In genomic region chrX:79336869-79337815, GRCh38 we compare ENCODE assay signal across 15 cellular contexts. TPM values are rescaled to one million over a fixed set of nuclear protein-coding genes. Genes with fewer than 3 reads are reported as not detected.
DNase-seq lines count a peak whose midpoint lies in the region; ATAC-seq and TF ChIP-seq lines count a peak whose summit lies in the region.
"Had no signal": no experiment of that assay in that cellular context is flagged by ENCODE, and none has a peak within 500 bp of the region (broad histone marks: within the 10 kb centered on the region; RNA-seq: fewer than 3 reads in every experiment).

No MANE protein-coding gene starts in this region.

- CTCF ChIA-PET in activated CD4-positive, alpha-beta T cell treated with anti-CD3 and anti-CD28 coated beads, Interleukin-2, amount 10 ng/mL, durations not matched to agents 7 days and 5 days (lab: Charles Lee) = no interaction called here

- DNase-seq in activated CD4-positive, alpha-beta T cell treated with anti-CD3 and anti-CD28 coated beads, Interleukin-2, amount 10 ng/mL, durations not matched to agents 7 days and 5 days = no peak
- DNase-seq in activated CD4-positive, alpha-beta T cell treated with anti-CD3 and anti-CD28 coated beads, Interleukin-2, amount 50 U/mL, for 1 hour = no peak
- DNase-seq in activated T-helper 2 cell treated with anti-CD3 and anti-CD28 coated beads, Interferon-gamma antibody, Interleukin-2, Interleukin-4, amounts not matched to agents 10 μg/mL and 5 μg/mL and 100 μg/mL, durations not matched to agents 14 hours and 24 hours and 36 hours (ENCODE audit: low spot score) = no peak
- peak in 2 of 10 donors; percentile 23 to 40 for DNase-seq in naive thymus-derived CD8-positive, alpha-beta T cell
- no peak for DNase-seq in NCI-H146 (lab: John Stamatoyannopoulos, UW)
- no peak for DNase-seq in glutamatergic neuron
- DNase-seq: dermis blood vessel endothelial cell; esophagus squamous epithelium; Kasumi-1; kidney; stimulated activated CD4-positive, alpha-beta T cell treated with anti-CD3 and anti-CD28 coated beads, Interleukin-12 subunit alpha, Interleukin-12 subunit beta, amount 100 ng/mL, for 4 hours had no signal

- H3K27me3 Mint-ChIP-seq in activated CD4-positive, alpha-beta T cell treated with anti-CD3 and anti-CD28 coated beads, Interleukin-2, amount 10 ng/mL, durations not matched to agents 7 days and 5 days = no peaks in the 10 kb centered on the region
- no peaks in the 10 kb centered on the region for H3K27me3 Mint-ChIP-seq in activated T-helper 2 cell treated with anti-CD3 and anti-CD28 coated beads, Interferon-gamma antibody, Interleukin-2, Interleukin-4, amounts not matched to agents 10 μg/mL and 5 μg/mL and 100 μg/mL, durations not matched to agents 14 hours and 24 hours and 36 hours (ENCODE audit: low read depth)
- no peaks in the 10 kb centered on the region for H3K27me3 Mint-ChIP-seq in naive thymus-derived CD8-positive, alpha-beta T cell
- no peaks in the 10 kb centered on the region for H3K27me3 Mint-ChIP-seq in glutamatergic neuron (ENCODE audit: unreplicated experiment)

- peaks cover 5% of the 10 kb centered on the region for H3K36me3 Mint-ChIP-seq in activated CD4-positive, alpha-beta T cell treated with anti-CD3 and anti-CD28 coated beads, Interleukin-2, amount 10 ng/mL, durations not matched to agents 7 days and 5 days (ENCODE audit: low read depth)
- H3K36me3 Mint-ChIP-seq in activated T-helper 2 cell treated with anti-CD3 and anti-CD28 coated beads, Interferon-gamma antibody, Interleukin-2, Interleukin-4, amounts not matched to agents 10 μg/mL and 5 μg/mL and 100 μg/mL, durations not matched to agents 14 hours and 24 hours and 36 hours (ENCODE audit: low read depth) = no peaks in the 10 kb centered on the region
- peaks cover 0 to 4% (median 3%) of the 10 kb centered on the region in 3 donors for H3K36me3 Mint-ChIP-seq in naive thymus-derived CD8-positive, alpha-beta T cell
- H3K36me3 Mint-ChIP-seq in glutamatergic neuron (ENCODE audit: unreplicated experiment) = no peaks in the 10 kb centered on the region

- peak overlapping the region; percentile 68 for H3K4me3 Mint-ChIP-seq in activated CD4-positive, alpha-beta T cell treated with anti-CD3 and anti-CD28 coated beads, Interleukin-2, amount 10 ng/mL, durations not matched to agents 7 days and 5 days
- peak overlapping the region; percentile 65 for H3K4me3 Mint-ChIP-seq in activated T-helper 2 cell treated with anti-CD3 and anti-CD28 coated beads, Interferon-gamma antibody, Interleukin-2, Interleukin-4, amounts not matched to agents 10 μg/mL and 5 μg/mL and 100 μg/mL, durations not matched to agents 14 hours and 24 hours and 36 hours (ENCODE audit: low read depth)
- H3K4me3 Mint-ChIP-seq in naive thymus-derived CD8-positive, alpha-beta T cell = peak overlapping the region; percentile 60 to 85 (median 79)
- H3K4me3 Mint-ChIP-seq in glutamatergic neuron (ENCODE audit: unreplicated experiment) = no peak overlapping the region

- POLR2A ChIA-PET in activated CD4-positive, alpha-beta T cell treated with anti-CD3 and anti-CD28 coated beads, Interleukin-2, amount 10 ng/mL, durations not matched to agents 7 days and 5 days (lab: Charles Lee) = no interaction called here
- POLR2A ChIA-PET in naive thymus-derived CD8-positive, alpha-beta T cell (lab: Charles Lee) = interaction anchor here (0.9 kb wide), 1 partner anchor 12 kb away, joined by 3 read pairs; no protein-coding TSS in a partner anchor

- intact Hi-C loops in activated T-helper 2 cell treated with anti-CD3 and anti-CD28 coated beads, Interferon-gamma antibody, Interleukin-2, Interleukin-4, amounts not matched to agents 10 μg/mL and 5 μg/mL and 100 μg/mL, durations not matched to agents 14 hours and 24 hours and 36 hours (cut with micrococcal nuclease) = no loop called here

- H3K27ac Mint-ChIP-seq in activated CD4-positive, alpha-beta T cell treated with anti-CD3 and anti-CD28 coated beads, Interleukin-2, amount 10 ng/mL, durations not matched to agents 7 days and 5 days = peak overlapping the region; percentile 84
- peak overlapping the region; percentile 38 for H3K27ac Mint-ChIP-seq in activated T-helper 2 cell treated with anti-CD3 and anti-CD28 coated beads, Interferon-gamma antibody, Interleukin-2, Interleukin-4, amounts not matched to agents 10 μg/mL and 5 μg/mL and 100 μg/mL, durations not matched to agents 14 hours and 24 hours and 36 hours
- peak overlapping the region; percentile 74 to 94 (median 86) for H3K27ac Mint-ChIP-seq in naive thymus-derived CD8-positive, alpha-beta T cell
- H3K27ac Mint-ChIP-seq in glutamatergic neuron (ENCODE audit: unreplicated experiment) = no peak overlapping the region

- peaks cover 24% of the 10 kb centered on the region for H3K4me1 Mint-ChIP-seq in activated CD4-positive, alpha-beta T cell treated with anti-CD3 and anti-CD28 coated beads, Interleukin-2, amount 10 ng/mL, durations not matched to agents 7 days and 5 days
- H3K4me1 Mint-ChIP-seq in activated T-helper 2 cell treated with anti-CD3 and anti-CD28 coated beads, Interferon-gamma antibody, Interleukin-2, Interleukin-4, amounts not matched to agents 10 μg/mL and 5 μg/mL and 100 μg/mL, durations not matched to agents 14 hours and 24 hours and 36 hours (ENCODE audit: low read depth) = peaks cover 17% of the 10 kb centered on the region
- H3K4me1 Mint-ChIP-seq in naive thymus-derived CD8-positive, alpha-beta T cell = peaks cover 0 to 23% (median 10%) of the 10 kb centered on the region in 4 donors
- H3K4me1 Mint-ChIP-seq in glutamatergic neuron (ENCODE audit: low read depth, unreplicated experiment) = peaks cover 3% of the 10 kb centered on the region

- peaks cover 3% of the 10 kb centered on the region for H3K9me3 Mint-ChIP-seq in activated CD4-positive, alpha-beta T cell treated with anti-CD3 and anti-CD28 coated beads, Interleukin-2, amount 10 ng/mL, durations not matched to agents 7 days and 5 days
- peaks cover 9% of the 10 kb centered on the region for H3K9me3 Mint-ChIP-seq in activated T-helper 2 cell treated with anti-CD3 and anti-CD28 coated beads, Interferon-gamma antibody, Interleukin-2, Interleukin-4, amounts not matched to agents 10 μg/mL and 5 μg/mL and 100 μg/mL, durations not matched to agents 14 hours and 24 hours and 36 hours
- peaks cover 0 to 3% (median 0%) of the 10 kb centered on the region in 9 donors for H3K9me3 Mint-ChIP-seq in naive thymus-derived CD8-positive, alpha-beta T cell
- H3K9me3 Mint-ChIP-seq in glutamatergic neuron (ENCODE audit: unreplicated experiment) = peaks cover 1% of the 10 kb centered on the region

- ATAC-seq in GM18868 (IDR thresholded peaks at IDR 0.05; ENCODE audit: unreplicated experiment) (peak; percentile 48), HG03175 (IDR thresholded peaks at IDR 0.05; ENCODE audit: unreplicated experiment) (no peak)
- peak; percentile 71 for ATAC-seq in naive thymus-derived CD8-positive, alpha-beta T cell
- ATAC-seq: A549 had no signal

- TF ChIP-seq CTCF in glutamatergic neuron (IDR thresholded peaks at IDR 0.05; ENCODE audit: partially characterized antibody, unreplicated experiment) = no peak

RNA-seq across cellular contexts. Expression of gene ITM2A, which starts 30.0 kb away (rescaled TPM):
- 100 to 1,000 TPM; 148 to 185 TPM for total RNA-seq in activated CD4-positive, alpha-beta T cell treated with anti-CD3 and anti-CD28 coated beads, Interleukin-2, amount 10 ng/mL, durations not matched to agents 7 days and 5 days
- total RNA-seq in activated T-helper 2 cell treated with anti-CD3 and anti-CD28 coated beads, Interferon-gamma antibody, Interleukin-2, Interleukin-4, amounts not matched to agents 10 μg/mL and 5 μg/mL and 100 μg/mL, durations not matched to agents 14 hours and 24 hours and 36 hours = 138 and 142 TPM in 2 replicates
- 10 to 100 TPM; 61.1 to 69.7 TPM for total RNA-seq in naive thymus-derived CD8-positive, alpha-beta T cell
- 100 to 1,000 TPM; 215 to 458 (median 342) TPM for polyA plus RNA-seq in naive thymus-derived CD8-positive, alpha-beta T cell
- total RNA-seq in glutamatergic neuron (ENCODE audit: unreplicated experiment) = 5.8 TPM
- total RNA-seq: SJSA1 had no signal
